In genomic region chr1:64598100-64598571, GRCh38 we compare ENCODE assay signal across 13 cellular contexts.
DNase-seq lines count a peak whose midpoint lies in the region; ATAC-seq and TF ChIP-seq lines count a peak whose summit lies in the region.
"Had no signal": no experiment of that assay in that cellular context is flagged by ENCODE, and none has a peak within 500 bp of the region (broad histone marks: within the 10 kb centered on the region; RNA-seq: fewer than 3 reads in every experiment).

No MANE protein-coding gene starts in this region.

- intact Hi-C loops in Right ventricle myocardium superior (cut with DNase I) (no loop called here), right cardiac atrium (cut with DNase I) (no loop called here), thyroid gland (cut with DNase I) (no loop called here)

- H3K9me3 ChIP-seq in right cardiac atrium (ENCODE audit: control insufficient read depth, low read length), result no peaks in the 10 kb centered on the region
- H3K9me3 ChIP-seq in thyroid gland, result no peaks in the 10 kb centered on the region
- H3K9me3 ChIP-seq: heart right ventricle, tibial nerve had no signal

- no peak overlapping the region for H3K4me3 ChIP-seq in right cardiac atrium (ENCODE audit: low read length)
- no peak overlapping the region for H3K4me3 ChIP-seq in thyroid gland (replicated peaks in 1 of 3)
- H3K4me3 ChIP-seq: heart right ventricle, tibial nerve had no signal

- H3K9me3 Mint-ChIP-seq in activated naive CD4-positive, alpha-beta T cell treated with anti-CD3 and anti-CD28 coated beads, Interleukin-2, amount 50 U/mL, for 72 hours, result no peaks in the 10 kb centered on the region
- H3K9me3 Mint-ChIP-seq: central memory CD8-positive, alpha-beta T cell; natural killer cell had no signal

- H3K27ac Mint-ChIP-seq in activated naive CD4-positive, alpha-beta T cell treated with anti-CD3 and anti-CD28 coated beads, Interleukin-2, amount 50 U/mL, for 72 hours, result no peak overlapping the region
- H3K27ac Mint-ChIP-seq: natural killer cell had no signal

- H3K27me3 ChIP-seq in right cardiac atrium (ENCODE audit: control insufficient read depth, insufficient read depth) (no peaks in the 10 kb centered on the region), thyroid gland (no peaks in the 10 kb centered on the region)
- H3K27me3 ChIP-seq: heart right ventricle, tibial nerve had no signal

- ATAC-seq in Right ventricle myocardium superior (ENCODE audit: poor library complexity) (peak; percentile 45), right cardiac atrium (no peak), GM21529 (IDR thresholded peaks at IDR 0.05; ENCODE audit: unreplicated experiment) (no peak)
- no peak for ATAC-seq in activated naive CD4-positive, alpha-beta T cell treated with anti-CD3 and anti-CD28 coated beads, Interleukin-2, amount 50 U/mL, for 72 hours
- ATAC-seq: natural killer cell had no signal

- no peaks in the 10 kb centered on the region for H3K36me3 ChIP-seq in thyroid gland
- H3K36me3 ChIP-seq: tibial nerve had no signal

- H3K27ac ChIP-seq in right cardiac atrium (ENCODE audit: low read length) (no peak overlapping the region), thyroid gland (no peak overlapping the region)
- H3K27ac ChIP-seq: heart right ventricle, tibial nerve had no signal

- 62% methylated on average over 8 of the region's 8 CpGs for WGBS in right cardiac atrium
- 22 to 45% methylated on average over 8 of the region's 8 CpGs for WGBS in thyroid gland, 2 donors

- no peak for TF ChIP-seq CTCF in thyroid gland (IDR thresholded peaks at IDR 0.05)

- H3K36me3 Mint-ChIP-seq in activated naive CD4-positive, alpha-beta T cell treated with anti-CD3 and anti-CD28 coated beads, Interleukin-2, amount 50 U/mL, for 72 hours, result no peaks in the 10 kb centered on the region
- H3K36me3 Mint-ChIP-seq: natural killer cell had no signal

- DNase-seq in Right ventricle myocardium superior (no peak), right cardiac atrium (no peak), amniotic stem cell (lab: John Stamatoyannopoulos, UW) (peak; percentile 10), islet precursor cell (peak; percentile 68), thyroid gland (peak; percentile 15 to 37), foreskin melanocyte (no peak)
- no peak for DNase-seq in activated naive CD4-positive, alpha-beta T cell treated with anti-CD3 and anti-CD28 coated beads, Interleukin-2, amount 50 U/mL, for 72 hours (ENCODE audit: low spot score in 2 of 2)
- DNase-seq: heart right ventricle, Kasumi-1, natural killer cell had no signal

- no peak for TF ChIP-seq POLR2A in thyroid gland (IDR thresholded peaks at IDR 0.05)

- H3K4me1 ChIP-seq in right cardiac atrium (ENCODE audit: control insufficient read depth, insufficient read depth, low read length), result no peaks in the 10 kb centered on the region
- peaks cover 14 to 19% of the 10 kb centered on the region in 2 donors for H3K4me1 ChIP-seq in thyroid gland

Comparison
In these comparisons a context has a peak if more than half of its experiments do, and no peak if none do; other contexts are left out.
1. DNase-seq: peak in amniotic stem cell (single experiment), islet precursor cell (single experiment) and thyroid gland (2 of 2); none in Right ventricle myocardium superior (single experiment), right cardiac atrium (0 of 3), activated naive CD4-positive, alpha-beta T cell treated with anti-CD3 and anti-CD28 coated beads, Interleukin-2, amount 50 U/mL, for 72 hours (0 of 2) and foreskin melanocyte (single experiment).